In the genomic region with DNA sequence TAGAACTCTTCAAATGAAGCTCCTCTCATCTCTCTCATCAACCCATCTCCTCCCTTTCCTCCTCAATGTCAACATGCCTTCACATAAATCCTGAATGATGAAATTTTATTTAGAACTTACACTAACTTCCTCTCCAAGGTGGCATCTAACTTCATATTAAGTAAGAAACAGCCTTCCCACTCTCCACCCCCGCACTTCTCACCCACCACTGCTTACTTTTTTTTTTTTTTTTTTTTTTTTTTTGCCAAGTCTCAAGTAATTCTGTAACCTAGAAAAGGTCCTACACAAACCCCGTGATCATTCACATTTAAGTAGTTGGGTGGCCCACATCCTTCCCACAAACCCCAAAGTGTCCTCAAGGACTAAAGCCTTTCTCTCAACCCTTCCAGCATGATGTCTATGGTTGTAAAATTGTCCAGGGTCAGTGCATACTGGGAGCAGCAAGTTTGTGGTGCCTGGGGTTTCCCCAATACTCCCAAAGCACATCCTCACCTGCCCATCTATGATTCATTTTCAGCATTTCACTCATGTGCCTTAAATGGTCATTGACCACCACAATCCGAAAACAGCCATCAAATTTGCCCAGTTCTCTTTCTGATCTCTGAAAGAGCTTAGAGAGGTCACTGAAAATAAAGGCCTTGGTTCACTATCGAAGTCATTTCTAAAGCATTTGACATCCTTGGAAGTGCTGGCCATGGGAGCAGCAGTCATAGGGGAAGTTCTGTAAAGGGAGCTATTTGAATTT, we compare ENCODE assay signal across 2 cellular contexts.
TF ChIP-seq lines count a peak whose summit lies in the region.

No MANE protein-coding gene starts in this region.

TF ChIP-seq in GM12878, 131 proteins besides CTCF, POLR2A, EP300 and RAD21 (continued from another document and continues in another):
- TF ChIP-seq, protein P1, sequence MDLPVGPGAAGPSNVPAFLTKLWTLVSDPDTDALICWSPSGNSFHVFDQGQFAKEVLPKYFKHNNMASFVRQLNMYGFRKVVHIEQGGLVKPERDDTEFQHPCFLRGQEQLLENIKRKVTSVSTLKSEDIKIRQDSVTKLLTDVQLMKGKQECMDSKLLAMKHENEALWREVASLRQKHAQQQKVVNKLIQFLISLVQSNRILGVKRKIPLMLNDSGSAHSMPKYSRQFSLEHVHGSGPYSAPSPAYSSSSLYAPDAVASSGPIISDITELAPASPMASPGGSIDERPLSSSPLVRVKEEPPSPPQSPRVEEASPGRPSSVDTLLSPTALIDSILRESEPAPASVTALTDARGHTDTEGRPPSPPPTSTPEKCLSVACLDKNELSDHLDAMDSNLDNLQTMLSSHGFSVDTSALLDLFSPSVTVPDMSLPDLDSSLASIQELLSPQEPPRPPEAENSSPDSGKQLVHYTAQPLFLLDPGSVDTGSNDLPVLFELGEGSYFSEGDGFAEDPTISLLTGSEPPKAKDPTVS (IDR thresholded peaks at IDR 0.05; ENCODE audit: low read depth, low read length) = no peak
- TF ChIP-seq ZZZ3 (IDR thresholded peaks at IDR 0.05; ENCODE audit: control insufficient read depth, insufficient read length, low read depth) (no peak), IKZF1 (conservative IDR thresholded peaks at IDR 0.05) (peak; percentile 95), SUZ12 (IDR thresholded peaks at IDR 0.05; ENCODE audit: unreplicated experiment) (no peak), SP1 (IDR thresholded peaks at IDR 0.05; ENCODE audit: low read depth, low read length) (no peak), NFYA (IDR thresholded peaks at IDR 0.05; ENCODE audit: borderline replicate concordance, low read depth, low read length) (no peak), WRNIP1 (IDR thresholded peaks at IDR 0.05; ENCODE audit: borderline replicate concordance, low read depth, low read length) (no peak), TCF3 (IDR thresholded peaks at IDR 0.05; ENCODE audit: borderline replicate concordance, insufficient read depth, low read depth, low read length) (peak; percentile 54; the same call in 1 of the 2 replicates), SMAD1 (IDR thresholded peaks at IDR 0.05; ENCODE audit: low read depth, partially characterized antibody) (peak; percentile 76), RELA (IDR thresholded peaks at IDR 0.05; ENCODE audit: borderline replicate concordance, partially characterized antibody) (peak; percentile 97), HDGF (IDR thresholded peaks at IDR 0.05) (no peak), ESRRA (IDR thresholded peaks at IDR 0.05; ENCODE audit: low read length) (no peak), ZNF217 (IDR thresholded peaks at IDR 0.05) (no peak), BHLHE40 (IDR thresholded peaks at IDR 0.05; ENCODE audit: borderline replicate concordance in 1 of 2, low read depth in 2 of 2, low read length in 1 of 2) (peak; percentile 93 to 95), RB1 (IDR thresholded peaks at IDR 0.05; ENCODE audit: borderline replicate concordance) (no peak)
- TF ChIP-seq, protein P2, sequence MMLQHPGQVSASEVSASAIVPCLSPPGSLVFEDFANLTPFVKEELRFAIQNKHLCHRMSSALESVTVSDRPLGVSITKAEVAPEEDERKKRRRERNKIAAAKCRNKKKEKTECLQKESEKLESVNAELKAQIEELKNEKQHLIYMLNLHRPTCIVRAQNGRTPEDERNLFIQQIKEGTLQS (IDR thresholded peaks at IDR 0.05; ENCODE audit: borderline replicate concordance, extremely low read depth, low read depth, low read length) = no peak
- TF ChIP-seq, protein P3, sequence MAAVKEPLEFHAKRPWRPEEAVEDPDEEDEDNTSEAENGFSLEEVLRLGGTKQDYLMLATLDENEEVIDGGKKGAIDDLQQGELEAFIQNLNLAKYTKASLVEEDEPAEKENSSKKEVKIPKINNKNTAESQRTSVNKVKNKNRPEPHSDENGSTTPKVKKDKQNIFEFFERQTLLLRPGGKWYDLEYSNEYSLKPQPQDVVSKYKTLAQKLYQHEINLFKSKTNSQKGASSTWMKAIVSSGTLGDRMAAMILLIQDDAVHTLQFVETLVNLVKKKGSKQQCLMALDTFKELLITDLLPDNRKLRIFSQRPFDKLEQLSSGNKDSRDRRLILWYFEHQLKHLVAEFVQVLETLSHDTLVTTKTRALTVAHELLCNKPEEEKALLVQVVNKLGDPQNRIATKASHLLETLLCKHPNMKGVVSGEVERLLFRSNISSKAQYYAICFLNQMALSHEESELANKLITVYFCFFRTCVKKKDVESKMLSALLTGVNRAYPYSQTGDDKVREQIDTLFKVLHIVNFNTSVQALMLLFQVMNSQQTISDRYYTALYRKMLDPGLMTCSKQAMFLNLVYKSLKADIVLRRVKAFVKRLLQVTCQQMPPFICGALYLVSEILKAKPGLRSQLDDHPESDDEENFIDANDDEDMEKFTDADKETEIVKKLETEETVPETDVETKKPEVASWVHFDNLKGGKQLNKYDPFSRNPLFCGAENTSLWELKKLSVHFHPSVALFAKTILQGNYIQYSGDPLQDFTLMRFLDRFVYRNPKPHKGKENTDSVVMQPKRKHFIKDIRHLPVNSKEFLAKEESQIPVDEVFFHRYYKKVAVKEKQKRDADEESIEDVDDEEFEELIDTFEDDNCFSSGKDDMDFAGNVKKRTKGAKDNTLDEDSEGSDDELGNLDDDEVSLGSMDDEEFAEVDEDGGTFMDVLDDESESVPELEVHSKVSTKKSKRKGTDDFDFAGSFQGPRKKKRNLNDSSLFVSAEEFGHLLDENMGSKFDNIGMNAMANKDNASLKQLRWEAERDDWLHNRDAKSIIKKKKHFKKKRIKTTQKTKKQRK (IDR thresholded peaks at IDR 0.05; ENCODE audit: low read depth, low read length) = no peak
- TF ChIP-seq, protein P4, sequence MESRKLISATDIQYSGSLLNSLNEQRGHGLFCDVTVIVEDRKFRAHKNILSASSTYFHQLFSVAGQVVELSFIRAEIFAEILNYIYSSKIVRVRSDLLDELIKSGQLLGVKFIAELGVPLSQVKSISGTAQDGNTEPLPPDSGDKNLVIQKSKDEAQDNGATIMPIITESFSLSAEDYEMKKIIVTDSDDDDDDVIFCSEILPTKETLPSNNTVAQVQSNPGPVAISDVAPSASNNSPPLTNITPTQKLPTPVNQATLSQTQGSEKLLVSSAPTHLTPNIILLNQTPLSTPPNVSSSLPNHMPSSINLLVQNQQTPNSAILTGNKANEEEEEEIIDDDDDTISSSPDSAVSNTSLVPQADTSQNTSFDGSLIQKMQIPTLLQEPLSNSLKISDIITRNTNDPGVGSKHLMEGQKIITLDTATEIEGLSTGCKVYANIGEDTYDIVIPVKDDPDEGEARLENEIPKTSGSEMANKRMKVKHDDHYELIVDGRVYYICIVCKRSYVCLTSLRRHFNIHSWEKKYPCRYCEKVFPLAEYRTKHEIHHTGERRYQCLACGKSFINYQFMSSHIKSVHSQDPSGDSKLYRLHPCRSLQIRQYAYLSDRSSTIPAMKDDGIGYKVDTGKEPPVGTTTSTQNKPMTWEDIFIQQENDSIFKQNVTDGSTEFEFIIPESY (IDR thresholded peaks at IDR 0.05) = 0 out of 2 replicates have a peak, but pooled peaks have one; percentile 25

TF ChIP-seq in SK-N-SH treated with all-trans-retinoic acid at 6 μM for 48 hours, 23 proteins besides CTCF, POLR2A, EP300 and RAD21 (continued from another document):
- TF ChIP-seq, protein P5, sequence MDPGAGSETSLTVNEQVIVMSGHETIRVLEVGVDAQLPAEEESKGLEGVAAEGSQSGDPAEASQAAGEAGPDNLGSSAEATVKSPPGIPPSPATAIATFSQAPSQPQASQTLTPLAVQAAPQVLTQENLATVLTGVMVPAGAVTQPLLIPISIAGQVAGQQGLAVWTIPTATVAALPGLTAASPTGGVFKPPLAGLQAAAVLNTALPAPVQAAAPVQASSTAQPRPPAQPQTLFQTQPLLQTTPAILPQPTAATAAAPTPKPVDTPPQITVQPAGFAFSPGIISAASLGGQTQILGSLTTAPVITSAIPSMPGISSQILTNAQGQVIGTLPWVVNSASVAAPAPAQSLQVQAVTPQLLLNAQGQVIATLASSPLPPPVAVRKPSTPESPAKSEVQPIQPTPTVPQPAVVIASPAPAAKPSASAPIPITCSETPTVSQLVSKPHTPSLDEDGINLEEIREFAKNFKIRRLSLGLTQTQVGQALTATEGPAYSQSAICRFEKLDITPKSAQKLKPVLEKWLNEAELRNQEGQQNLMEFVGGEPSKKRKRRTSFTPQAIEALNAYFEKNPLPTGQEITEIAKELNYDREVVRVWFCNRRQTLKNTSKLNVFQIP (CRISPR knock-in tag; IDR thresholded peaks at IDR 0.05; ENCODE audit: borderline replicate concordance, low read depth) = no peak
- TF ChIP-seq, protein P6, sequence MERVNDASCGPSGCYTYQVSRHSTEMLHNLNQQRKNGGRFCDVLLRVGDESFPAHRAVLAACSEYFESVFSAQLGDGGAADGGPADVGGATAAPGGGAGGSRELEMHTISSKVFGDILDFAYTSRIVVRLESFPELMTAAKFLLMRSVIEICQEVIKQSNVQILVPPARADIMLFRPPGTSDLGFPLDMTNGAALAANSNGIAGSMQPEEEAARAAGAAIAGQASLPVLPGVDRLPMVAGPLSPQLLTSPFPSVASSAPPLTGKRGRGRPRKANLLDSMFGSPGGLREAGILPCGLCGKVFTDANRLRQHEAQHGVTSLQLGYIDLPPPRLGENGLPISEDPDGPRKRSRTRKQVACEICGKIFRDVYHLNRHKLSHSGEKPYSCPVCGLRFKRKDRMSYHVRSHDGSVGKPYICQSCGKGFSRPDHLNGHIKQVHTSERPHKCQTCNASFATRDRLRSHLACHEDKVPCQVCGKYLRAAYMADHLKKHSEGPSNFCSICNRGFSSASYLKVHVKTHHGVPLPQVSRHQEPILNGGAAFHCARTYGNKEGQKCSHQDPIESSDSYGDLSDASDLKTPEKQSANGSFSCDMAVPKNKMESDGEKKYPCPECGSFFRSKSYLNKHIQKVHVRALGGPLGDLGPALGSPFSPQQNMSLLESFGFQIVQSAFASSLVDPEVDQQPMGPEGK (CRISPR knock-in tag; IDR thresholded peaks at IDR 0.05; ENCODE audit: borderline replicate concordance) = no peak
- no peak for TF ChIP-seq CSDC2 (CRISPR knock-in tag; IDR thresholded peaks at IDR 0.05)
- TF ChIP-seq ZNF565 (CRISPR knock-in tag; conservative IDR thresholded peaks at IDR 0.05; ENCODE audit: low read depth) = no peak
- no peak for TF ChIP-seq ESRRG (CRISPR knock-in tag; IDR thresholded peaks at IDR 0.05)
- no peak for TF ChIP-seq GLIS3 (CRISPR knock-in tag; IDR thresholded peaks at IDR 0.05)
- TF ChIP-seq, protein P7, sequence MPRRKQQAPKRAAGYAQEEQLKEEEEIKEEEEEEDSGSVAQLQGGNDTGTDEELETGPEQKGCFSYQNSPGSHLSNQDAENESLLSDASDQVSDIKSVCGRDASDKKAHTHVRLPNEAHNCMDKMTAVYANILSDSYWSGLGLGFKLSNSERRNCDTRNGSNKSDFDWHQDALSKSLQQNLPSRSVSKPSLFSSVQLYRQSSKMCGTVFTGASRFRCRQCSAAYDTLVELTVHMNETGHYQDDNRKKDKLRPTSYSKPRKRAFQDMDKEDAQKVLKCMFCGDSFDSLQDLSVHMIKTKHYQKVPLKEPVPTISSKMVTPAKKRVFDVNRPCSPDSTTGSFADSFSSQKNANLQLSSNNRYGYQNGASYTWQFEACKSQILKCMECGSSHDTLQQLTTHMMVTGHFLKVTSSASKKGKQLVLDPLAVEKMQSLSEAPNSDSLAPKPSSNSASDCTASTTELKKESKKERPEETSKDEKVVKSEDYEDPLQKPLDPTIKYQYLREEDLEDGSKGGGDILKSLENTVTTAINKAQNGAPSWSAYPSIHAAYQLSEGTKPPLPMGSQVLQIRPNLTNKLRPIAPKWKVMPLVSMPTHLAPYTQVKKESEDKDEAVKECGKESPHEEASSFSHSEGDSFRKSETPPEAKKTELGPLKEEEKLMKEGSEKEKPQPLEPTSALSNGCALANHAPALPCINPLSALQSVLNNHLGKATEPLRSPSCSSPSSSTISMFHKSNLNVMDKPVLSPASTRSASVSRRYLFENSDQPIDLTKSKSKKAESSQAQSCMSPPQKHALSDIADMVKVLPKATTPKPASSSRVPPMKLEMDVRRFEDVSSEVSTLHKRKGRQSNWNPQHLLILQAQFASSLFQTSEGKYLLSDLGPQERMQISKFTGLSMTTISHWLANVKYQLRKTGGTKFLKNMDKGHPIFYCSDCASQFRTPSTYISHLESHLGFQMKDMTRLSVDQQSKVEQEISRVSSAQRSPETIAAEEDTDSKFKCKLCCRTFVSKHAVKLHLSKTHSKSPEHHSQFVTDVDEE (CRISPR knock-in tag; IDR thresholded peaks at IDR 0.05) = no peak
- no peak for TF ChIP-seq ARNTL (CRISPR knock-in tag; IDR thresholded peaks at IDR 0.05; ENCODE audit: borderline replicate concordance, low read depth)
- TF ChIP-seq ZFP30 (CRISPR knock-in tag; IDR thresholded peaks at IDR 0.05) = no peak
- TF ChIP-seq BACH2 (CRISPR knock-in tag; IDR thresholded peaks at IDR 0.05; ENCODE audit: borderline replicate concordance) = no peak
